Comparison of ENCODE assay signal across 9 cellular contexts in the genomic region with DNA sequence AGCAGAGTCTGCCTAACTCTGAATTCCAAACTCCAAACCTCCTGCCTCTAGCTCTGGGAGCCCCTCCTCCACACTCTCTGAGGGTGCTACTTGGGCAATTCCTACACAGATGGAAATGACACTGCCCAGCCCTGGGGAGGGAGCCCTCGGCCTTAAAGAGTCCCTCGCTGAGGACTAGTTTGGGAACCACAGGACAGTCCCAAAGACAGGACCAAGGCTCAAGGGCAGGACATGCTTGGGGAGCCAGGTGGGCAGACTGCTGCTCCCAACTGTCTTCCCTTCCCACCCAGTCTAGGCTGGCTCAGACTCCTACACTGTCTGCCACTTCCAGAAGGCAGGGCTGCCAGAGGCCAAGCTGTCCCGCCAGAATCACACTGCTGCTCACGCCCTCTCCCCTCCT. TPM values are rescaled to one million over a fixed set of nuclear protein-coding genes. Genes with fewer than 3 reads are reported as not detected.
DNase-seq lines count a peak whose midpoint lies in the region; ATAC-seq and TF ChIP-seq lines count a peak whose summit lies in the region.
"Had no signal": no experiment of that assay in that cellular context is flagged by ENCODE, and none has a peak within 500 bp of the region (broad histone marks: within the 10 kb centered on the region; RNA-seq: fewer than 3 reads in every experiment).

No MANE protein-coding gene starts in this region.

- H3K27ac Mint-ChIP-seq in IgD-negative memory B cell, result peak overlapping the region in 2 of 3 donors; percentile 22 to 86
- peak overlapping the region; percentile 66 to 92 for H3K27ac Mint-ChIP-seq in natural killer cell treated with Interleukin-12 subunit alpha and Interleukin-12 subunit beta and Interleukin-15 and Interleukin-18, amount 100 ng/mL, for 72 hours

- H3K9me3 Mint-ChIP-seq in IgD-negative memory B cell, result no peaks in the 10 kb centered on the region
- H3K9me3 Mint-ChIP-seq in natural killer cell treated with Interleukin-12 subunit alpha and Interleukin-12 subunit beta and Interleukin-15 and Interleukin-18, amount 100 ng/mL, for 72 hours, result no peaks in the 10 kb centered on the region

- H3K9me3 ChIP-seq in AG04450 (ENCODE audit: control insufficient read depth, insufficient read depth, low read length) (no peaks in the 10 kb centered on the region), colonic mucosa (no peaks in the 10 kb centered on the region)

- peak overlapping the region in 1 of 4 donors; percentile 28 for H3K4me3 Mint-ChIP-seq in IgD-negative memory B cell
- H3K4me3 Mint-ChIP-seq in natural killer cell treated with Interleukin-12 subunit alpha and Interleukin-12 subunit beta and Interleukin-15 and Interleukin-18, amount 100 ng/mL, for 72 hours, result peak overlapping the region; percentile 78

- H3K27me3 ChIP-seq in AG04450 (ENCODE audit: control insufficient read depth, insufficient read depth, low read length) (no peaks in the 10 kb centered on the region), colonic mucosa (no peaks in the 10 kb centered on the region)

- CTCF ChIA-PET in AG04450 (lab: Charles Lee), result interaction anchor here (0.6 to 1.5 kb wide), 3 partner anchors 9 to 43 kb away, joined by 5 to 6 read pairs (median 5); no protein-coding TSS in a partner anchor
- CTCF ChIA-PET in GM10248 (lab: Yijun Ruan, JAX), result interaction anchor here (0.8 to 1.9 kb wide), 2 partner anchors 9 to 11 kb away, joined by 3 to 5 read pairs; a partner anchor contains a TSS

- intact Hi-C loops in colonic mucosa (cut with DNase I), result no loop called here

- no peaks in the 10 kb centered on the region for H3K36me3 ChIP-seq in colonic mucosa

- no peak for ATAC-seq in natural killer cell treated with Interleukin-12 subunit alpha and Interleukin-12 subunit beta and Interleukin-15 and Interleukin-18, amount 100 ng/mL, for 72 hours
- no peak for ATAC-seq in GM19035 (IDR thresholded peaks at IDR 0.05; ENCODE audit: unreplicated experiment)
- no peak for ATAC-seq in GM19395 (IDR thresholded peaks at IDR 0.05; ENCODE audit: unreplicated experiment)

- no peak for TF ChIP-seq CTCF in AG04450 (IDR thresholded peaks at IDR 0.05; ENCODE audit: low read depth, low read length)
- no peak for TF ChIP-seq CTCF in colonic mucosa (IDR thresholded peaks at IDR 0.05)
- no peak for TF ChIP-seq CTCF in GM10248 (IDR thresholded peaks at IDR 0.05; ENCODE audit: control extremely low read depth, extremely low read depth, low read depth, missing control alignments)

- DNase-seq in AG04450 (ENCODE audit: low read depth, low spot score) (no peak), colonic mucosa (peak; percentile 48), GDM1 (lab: John Stamatoyannopoulos, UW) (no peak), GM10248 (ENCODE audit: extremely low spot score) (no peak)
- peak; percentile 57 for DNase-seq in natural killer cell treated with Interleukin-12 subunit alpha and Interleukin-12 subunit beta and Interleukin-15 and Interleukin-18, amount 100 ng/mL, for 72 hours (ENCODE audit: low spot score)
- DNase-seq: Calu3 had no signal

- H3K36me3 Mint-ChIP-seq in IgD-negative memory B cell, result no peaks in the 10 kb centered on the region
- no peaks in the 10 kb centered on the region for H3K36me3 Mint-ChIP-seq in natural killer cell treated with Interleukin-12 subunit alpha and Interleukin-12 subunit beta and Interleukin-15 and Interleukin-18, amount 100 ng/mL, for 72 hours

- H3K4me1 ChIP-seq in colonic mucosa, result peaks cover 74% of the 10 kb centered on the region

- peaks cover 11 to 41% (median 32%) of the 10 kb centered on the region in 3 donors for H3K4me1 Mint-ChIP-seq in IgD-negative memory B cell
- peaks cover 79 to 82% of the 10 kb centered on the region in 2 donors for H3K4me1 Mint-ChIP-seq in natural killer cell treated with Interleukin-12 subunit alpha and Interleukin-12 subunit beta and Interleukin-15 and Interleukin-18, amount 100 ng/mL, for 72 hours (ENCODE audit: low read depth in 2 of 2)

- no peaks in the 10 kb centered on the region for H3K27me3 Mint-ChIP-seq in IgD-negative memory B cell
- H3K27me3 Mint-ChIP-seq in natural killer cell treated with Interleukin-12 subunit alpha and Interleukin-12 subunit beta and Interleukin-15 and Interleukin-18, amount 100 ng/mL, for 72 hours, result no peaks in the 10 kb centered on the region

- POLR2A ChIA-PET in AG04450 (lab: Yijun Ruan, JAX), result interaction anchor here (1.4 to 1.9 kb wide), 3 partner anchors 11 to 213 kb away, joined by 4 to 11 read pairs (median 7); no protein-coding TSS in a partner anchor
- POLR2A ChIA-PET in GM10248 (lab: Yijun Ruan, JAX), result no interaction called here

- no peak overlapping the region for H3K4me3 ChIP-seq in AG04450 (ENCODE audit: low read depth, low read length)
- H3K4me3 ChIP-seq in colonic mucosa, result no peak overlapping the region

- peak overlapping the region; percentile 32 to 75 for H3K9ac ChIP-seq in colonic mucosa (ENCODE audit: low read depth in 2 of 2, low read length in 2 of 2)

- H3K27ac ChIP-seq in AG04450 (ENCODE audit: low read depth, low read length), result peak overlapping the region; percentile 11
- peak overlapping the region; percentile 79 for H3K27ac ChIP-seq in colonic mucosa

RNA-seq across cellular contexts. Expression of a gene that starts 9.9 kb away (rescaled TPM):
- 36.9 and 43.8 TPM in 2 replicates for polyA plus RNA-seq in AG04450 (2011; rRNA removed)
- 91.5 and 108 TPM in 2 replicates for polyA minus RNA-seq in AG04450 (2011; rRNA and poly(A)+ RNA removed)
- polyA plus RNA-seq in IgD-negative memory B cell, result 3.0 TPM
- total RNA-seq in colonic mucosa, result 10 to 100 TPM; 70.3 to 73.4 TPM
- 10 to 100 TPM; 47.8 to 54.5 TPM for total RNA-seq in natural killer cell treated with Interleukin-12 subunit alpha and Interleukin-12 subunit beta and Interleukin-15 and Interleukin-18, amount 100 ng/mL, for 72 hours

RNA-seq across cellular contexts. Expression of a gene that starts 57.7 kb away (rescaled TPM):
- polyA plus RNA-seq in AG04450 (2011; rRNA removed) (2,915 and 3,250 TPM in 2 replicates), IgD-negative memory B cell (4,911 TPM)
- 1,083 and 1,197 TPM in 2 replicates for polyA minus RNA-seq in AG04450 (2011; rRNA and poly(A)+ RNA removed)
- total RNA-seq in colonic mucosa, result 1,000 to 10,000 TPM; 2,133 to 2,596 TPM
- 1,000 to 10,000 TPM; 2,083 to 2,343 TPM for total RNA-seq in natural killer cell treated with Interleukin-12 subunit alpha and Interleukin-12 subunit beta and Interleukin-15 and Interleukin-18, amount 100 ng/mL, for 72 hours

Comparison
In these comparisons a context has a peak if more than half of its experiments do, and no peak if none do; other contexts are left out.
1. DNase-seq: peak in colonic mucosa (single experiment) and natural killer cell treated with Interleukin-12 subunit alpha and Interleukin-12 subunit beta and Interleukin-15 and Interleukin-18, amount 100 ng/mL, for 72 hours (single experiment); none in AG04450 (single experiment), GDM1 (single experiment) and GM10248 (single experiment).